In genomic region chr4:41212221-41213203, GRCh38 we compare ENCODE assay signal across 8 cellular contexts. TPM values are rescaled to one million over a fixed set of nuclear protein-coding genes. Genes with fewer than 3 reads are reported as not detected.
DNase-seq lines count a peak whose midpoint lies in the region; ATAC-seq and TF ChIP-seq lines count a peak whose summit lies in the region.

No MANE protein-coding gene starts in this region.

- no peaks in the 10 kb centered on the region for H3K36me3 Mint-ChIP-seq in natural killer cell

- H3K9me3 Mint-ChIP-seq in natural killer cell, result peaks cover 0 to 4% of the 10 kb centered on the region in 2 donors

- peaks cover 46 to 61% of the 10 kb centered on the region in 2 donors for H3K27me3 Mint-ChIP-seq in natural killer cell (ENCODE audit: low read depth in 2 of 2)

- H3K4me1 Mint-ChIP-seq in natural killer cell, result peaks cover 19 to 24% of the 10 kb centered on the region in 2 donors

- H3K4me3 ChIP-seq in HUES48 (ENCODE audit: low read depth, low read length) (peak overlapping the region; percentile 83), fibroblast of lung (replicated peaks in 1 of 4; ENCODE audit: control extremely low read depth in 1 of 4, insufficient read depth in 1 of 4, low read depth in 3 of 4, low read length in 4 of 4) (peak overlapping the region; percentile 76 to 98 (median 86))

- peak overlapping the region; percentile 99 for H3K4me2 ChIP-seq in fibroblast of lung (ENCODE audit: extremely low read depth, insufficient read depth, low read length)

- no peak overlapping the region for H3K27ac Mint-ChIP-seq in natural killer cell

- intact Hi-C loops in natural killer cell (cut with micrococcal nuclease), result no loop called here

- H3K27me3 ChIP-seq in HUES48 (ENCODE audit: control insufficient read depth, insufficient read depth, low read length) (peaks cover 10% of the 10 kb centered on the region), fibroblast of lung (ENCODE audit: control insufficient read depth, insufficient read depth, low read length) (no peaks in the 10 kb centered on the region)

- no peak for ATAC-seq in natural killer cell

- no peaks in the 10 kb centered on the region for H3K36me3 ChIP-seq in HUES48 (ENCODE audit: control insufficient read depth, insufficient read depth, low read length)
- H3K36me3 ChIP-seq in fibroblast of lung (ENCODE audit: control insufficient read depth, insufficient read depth, low read length), result no peaks in the 10 kb centered on the region

- H3K9ac ChIP-seq in HUES48 (ENCODE audit: low read depth, low read length) (no peak overlapping the region), fibroblast of lung (ENCODE audit: insufficient read depth, low read length) (peak overlapping the region; percentile 73)

- peak; percentile 53 to 75 for TF ChIP-seq CTCF in fibroblast of lung (conservative IDR thresholded peaks at IDR 0.05 in 1 of 2, IDR thresholded peaks at IDR 0.05 in 1 of 2; ENCODE audit: low read depth in 1 of 2, low read length in 2 of 2)
- TF ChIP-seq CTCF in natural killer cell (IDR thresholded peaks at IDR 0.05), result no peak

- H3K9me3 ChIP-seq in HUES48 (ENCODE audit: control insufficient read depth, insufficient read depth, low read length), result no peaks in the 10 kb centered on the region
- no peaks in the 10 kb centered on the region for H3K9me3 ChIP-seq in fibroblast of lung (ENCODE audit: control insufficient read depth, insufficient read depth, low read depth, low read length)

- peaks cover 46% of the 10 kb centered on the region for H3K79me2 ChIP-seq in fibroblast of lung (ENCODE audit: control insufficient read depth, insufficient read depth, low read length)

- peak overlapping the region; percentile 50 for H2AFZ ChIP-seq in fibroblast of lung (ENCODE audit: low read length)

- DNase-seq in NCI-H1436 (lab: John Stamatoyannopoulos, UW), result peak; percentile 8
- DNase-seq in NCI-H1436 treated with DMSO at 0.1 percent for 48 hours (lab: John Stamatoyannopoulos, UW), result no peak
- peak; percentile 65 for DNase-seq in SKM-1 treated with dmso at 0.1 percent for 144 hours (lab: John Stamatoyannopoulos, UW; ENCODE audit: unreplicated experiment)
- peak; percentile 71 to 81 for DNase-seq in fibroblast of lung (ENCODE audit: low read depth in 2 of 2)
- no peak for DNase-seq in natural killer cell
- DNase-seq in NCI-H446 treated with DMSO at 0.1 percent for 48 hours (lab: John Stamatoyannopoulos, UW), result no peak
- no peak for DNase-seq in activated naive CD4-positive, alpha-beta T cell treated with anti-CD3 and anti-CD28 coated beads, Interleukin-2, amount 50 U/mL, for 16 hours

- peak overlapping the region; percentile 21 for H3K4me3 Mint-ChIP-seq in natural killer cell

- no peak overlapping the region for H3K27ac ChIP-seq in HUES48 (ENCODE audit: low read depth, low read length)
- H3K27ac ChIP-seq in fibroblast of lung (ENCODE audit: insufficient read depth, low read length), result peak overlapping the region; percentile 52

- no peaks in the 10 kb centered on the region for H4K20me1 ChIP-seq in fibroblast of lung (ENCODE audit: control insufficient read depth, extremely low read depth, insufficient read depth, low read length)

- H3K4me1 ChIP-seq in HUES48 (ENCODE audit: control insufficient read depth, insufficient read depth, low read length), result peaks cover 20% of the 10 kb centered on the region
- peaks cover 7% of the 10 kb centered on the region for H3K4me1 ChIP-seq in fibroblast of lung (ENCODE audit: control insufficient read depth, extremely low read depth, insufficient read depth, low read length)

RNA-seq across cellular contexts. Expression of gene APBB2, which starts 1.8 kb away (rescaled TPM):
- total RNA-seq in fibroblast of lung (18.7 and 25.1 TPM in 2 replicates), natural killer cell (under 1 TPM in 2 of 3 donors, not detected in 1; 0.38 to 0.48 TPM)
- polyA plus RNA-seq in fibroblast of lung, result 29.8 and 39.8 TPM in 2 replicates
- polyA plus RNA-seq in fibroblast of lung (2012), result 17.2 and 18.2 TPM in 2 replicates
- polyA minus RNA-seq in fibroblast of lung (ENCODE audit: low replicate concordance), result 46.6 and 52.9 TPM in 2 replicates

RNA-seq across cellular contexts. Expression of gene UCHL1, which starts 44.2 kb away (rescaled TPM):
- total RNA-seq in fibroblast of lung, result 282 and 397 TPM in 2 replicates
- 491 and 961 TPM in 2 replicates for polyA plus RNA-seq in fibroblast of lung
- polyA plus RNA-seq in fibroblast of lung (2012), result 230 and 415 TPM in 2 replicates
- 111 and 182 TPM in 2 replicates for polyA minus RNA-seq in fibroblast of lung (ENCODE audit: low replicate concordance)
- total RNA-seq in natural killer cell, result not detected

Comparison
In these comparisons a context has a peak if more than half of its experiments do, and no peak if none do; other contexts are left out.
1. DNase-seq: peak in NCI-H1436 (single experiment), SKM-1 treated with dmso at 0.1 percent for 144 hours (single experiment) and fibroblast of lung (2 of 2); none in NCI-H1436 treated with DMSO at 0.1 percent for 48 hours (single experiment), natural killer cell (single experiment), NCI-H446 treated with DMSO at 0.1 percent for 48 hours (single experiment) and activated naive CD4-positive, alpha-beta T cell treated with anti-CD3 and anti-CD28 coated beads, Interleukin-2, amount 50 U/mL, for 16 hours (single experiment).
2. RNA of gene APBB2, which starts 1.8 kb away (total RNA-seq): 18.7 to 25.1 TPM in fibroblast of lung; 0.38 to 0.48 TPM in natural killer cell; every median in the first group is over 10 times any median in the second.
3. RNA of gene UCHL1, which starts 44.2 kb away (total RNA-seq): 282 to 397 TPM in fibroblast of lung; not detected in natural killer cell; every median in the first group is over 100 times any median in the second.